ENCODE assay signal across 13 cellular contexts in the genomic region with DNA sequence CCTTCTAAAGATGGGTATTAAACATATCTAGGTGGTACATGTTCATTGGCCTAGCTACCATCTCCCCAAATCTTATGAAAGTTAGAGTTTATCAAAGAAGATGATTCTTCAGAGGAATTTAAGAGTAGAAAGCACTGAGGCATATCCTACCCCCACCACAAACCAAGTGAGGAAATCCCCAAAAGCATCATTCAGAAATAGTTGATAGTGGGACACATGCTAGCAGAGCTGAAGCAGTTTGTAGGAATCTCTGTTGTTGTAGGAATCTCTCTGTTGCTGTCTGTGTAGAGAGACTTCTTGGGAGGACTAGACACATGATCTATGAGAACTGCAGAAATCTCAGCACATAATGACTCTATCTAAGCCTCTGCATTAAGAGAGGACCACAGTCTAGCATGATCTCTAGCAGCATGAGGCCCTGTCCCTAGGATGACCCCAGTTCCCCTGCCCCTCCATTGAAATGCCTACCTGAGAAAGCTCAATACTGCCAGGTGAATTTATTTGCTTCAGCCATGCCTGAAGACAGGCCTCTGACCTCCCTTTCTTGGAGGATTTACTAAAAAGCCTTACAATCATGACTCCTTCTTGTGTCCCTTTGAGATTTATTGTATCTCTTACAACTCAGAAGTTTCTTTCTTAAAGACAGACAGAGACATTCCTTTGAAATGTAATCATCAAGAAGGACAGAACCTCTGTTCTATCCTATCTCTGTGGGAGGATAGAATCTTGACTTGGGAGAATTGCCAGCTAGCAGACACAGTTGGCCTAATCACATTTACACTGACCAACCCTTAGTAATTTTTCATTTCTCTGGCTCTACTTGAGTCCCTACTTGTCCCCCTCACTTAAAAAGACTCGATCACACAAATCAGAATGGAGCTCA.
DNase-seq lines count a peak whose midpoint lies in the region; ATAC-seq, FAIRE-seq and TF ChIP-seq lines count a peak whose summit lies in the region.
"Had no signal": no experiment of that assay in that cellular context is flagged by ENCODE, and none has a peak within 500 bp of the region (broad histone marks: within the 10 kb centered on the region; RNA-seq: fewer than 3 reads in every experiment).

No MANE protein-coding gene starts in this region.

- H3K4me2 ChIP-seq in astrocyte (ENCODE audit: low read length): no peak overlapping the region

- peak; percentile 54 for ATAC-seq in GM18867 (IDR thresholded peaks at IDR 0.05; ENCODE audit: unreplicated experiment)
- peak; percentile 84 for ATAC-seq in HG02852 (IDR thresholded peaks at IDR 0.05; ENCODE audit: unreplicated experiment)
- peak; percentile 70 for ATAC-seq in omental fat pad (ENCODE audit: low FRiP score)

- H3K4me3 ChIP-seq in astrocyte (ENCODE audit: insufficient read depth, low read depth, low read length): no peak overlapping the region
- H3K4me3 ChIP-seq: suprapubic skin had no signal

- no peak for FAIRE-seq in astrocyte (lab: Jason Lieb, UNC)

- peak overlapping the region; percentile 15 for H2AFZ ChIP-seq in astrocyte (ENCODE audit: low read depth, low read length)

- H3K9me3 Mint-ChIP-seq in astrocyte (ENCODE audit: unreplicated experiment): peaks cover 2% of the 10 kb centered on the region

- peak overlapping the region; percentile 96 for H3K27ac Mint-ChIP-seq in astrocyte (ENCODE audit: unreplicated experiment)

- H3K27me3 Mint-ChIP-seq in astrocyte (ENCODE audit: low read depth, unreplicated experiment): no peaks in the 10 kb centered on the region

- no peaks in the 10 kb centered on the region for H4K20me1 ChIP-seq in astrocyte (ENCODE audit: insufficient read depth, low read length)

- H3K4me1 Mint-ChIP-seq in astrocyte (ENCODE audit: low read depth, unreplicated experiment): peaks cover 17% of the 10 kb centered on the region

- H3K4me3 Mint-ChIP-seq in astrocyte (ENCODE audit: unreplicated experiment): no peak overlapping the region

- H3K27me3 ChIP-seq in astrocyte (ENCODE audit: insufficient read depth, low read length): no peaks in the 10 kb centered on the region
- H3K27me3 ChIP-seq: suprapubic skin had no signal

- DNase-seq in astrocyte (ENCODE audit: low read depth) (no peak), omental fat pad (ENCODE audit: low spot score) (no peak), erythroblast (lab: John Stamatoyannopoulos, UW) (no peak), NCI-H345 treated with DMSO at 0.1 percent for 48 hours (lab: John Stamatoyannopoulos, UW; ENCODE audit: unreplicated experiment) (no peak)
- no peak for DNase-seq in activated naive CD4-positive, alpha-beta T cell treated with Interleukin-2 at 50 U/mL for 16 hours
- DNase-seq in stimulated activated CD4-positive, alpha-beta T cell treated with anti-CD3 and anti-CD28 coated beads, Interleukin-15, amount 100 ng/mL, for 24 hours: no peak
- DNase-seq: DND-41; effector CD8-positive, alpha-beta T cell; NCI-H1417; stimulated activated CD4-positive, alpha-beta T cell treated with anti-CD3 and anti-CD28 coated beads, Interleukin-2, amount 100 ng/mL, for 48 hours had no signal

- no peaks in the 10 kb centered on the region for H3K36me3 Mint-ChIP-seq in astrocyte (ENCODE audit: low read depth, unreplicated experiment)

- H3K9me3 ChIP-seq in astrocyte (ENCODE audit: insufficient read depth, low read depth, low read length): no peaks in the 10 kb centered on the region
- H3K9me3 ChIP-seq: suprapubic skin had no signal

- peaks cover 4% of the 10 kb centered on the region for H3K4me1 ChIP-seq in astrocyte (ENCODE audit: insufficient read depth, low read length)
- H3K4me1 ChIP-seq: suprapubic skin had no signal

- no peak overlapping the region for H3K27ac ChIP-seq in astrocyte (ENCODE audit: low read depth, low read length)
- H3K27ac ChIP-seq: suprapubic skin had no signal

- no peak overlapping the region for H3K9ac ChIP-seq in astrocyte (ENCODE audit: low read length)

- no peaks in the 10 kb centered on the region for H3K36me3 ChIP-seq in astrocyte (ENCODE audit: insufficient read depth, low read length)
- H3K36me3 ChIP-seq: suprapubic skin had no signal

- no peak for TF ChIP-seq POLR2A in erythroblast (IDR thresholded peaks at IDR 0.05; ENCODE audit: low read length)

- no peaks in the 10 kb centered on the region for H3K79me2 ChIP-seq in astrocyte (ENCODE audit: insufficient read depth, low read length)

- no peak for TF ChIP-seq CTCF in astrocyte (IDR thresholded peaks at IDR 0.05; ENCODE audit: insufficient read depth, low read depth, low read length)
- no peak for TF ChIP-seq CTCF in omental fat pad (IDR thresholded peaks at IDR 0.05)
